Comparison of ENCODE assay signal across 1 cellular context in genomic region chr15:64858136-64858535, GRCh38.
TF ChIP-seq lines count a peak whose summit lies in the region.

No MANE protein-coding gene starts in this region.

TF ChIP-seq in SK-N-SH treated with all-trans-retinoic acid at 6 μM for 48 hours, 23 proteins besides CTCF, POLR2A, EP300 and RAD21 (continued from another document):
- TF ChIP-seq POU6F1 (CRISPR knock-in tag; IDR thresholded peaks at IDR 0.05; ENCODE audit: borderline replicate concordance, low read depth), result no peak
- TF ChIP-seq ISL1 (CRISPR knock-in tag; IDR thresholded peaks at IDR 0.05), result no peak
- TF ChIP-seq ZNF70 (CRISPR knock-in tag; IDR thresholded peaks at IDR 0.05), result no peak
